ENCODE assay signal across 8 cellular contexts in the genomic region with DNA sequence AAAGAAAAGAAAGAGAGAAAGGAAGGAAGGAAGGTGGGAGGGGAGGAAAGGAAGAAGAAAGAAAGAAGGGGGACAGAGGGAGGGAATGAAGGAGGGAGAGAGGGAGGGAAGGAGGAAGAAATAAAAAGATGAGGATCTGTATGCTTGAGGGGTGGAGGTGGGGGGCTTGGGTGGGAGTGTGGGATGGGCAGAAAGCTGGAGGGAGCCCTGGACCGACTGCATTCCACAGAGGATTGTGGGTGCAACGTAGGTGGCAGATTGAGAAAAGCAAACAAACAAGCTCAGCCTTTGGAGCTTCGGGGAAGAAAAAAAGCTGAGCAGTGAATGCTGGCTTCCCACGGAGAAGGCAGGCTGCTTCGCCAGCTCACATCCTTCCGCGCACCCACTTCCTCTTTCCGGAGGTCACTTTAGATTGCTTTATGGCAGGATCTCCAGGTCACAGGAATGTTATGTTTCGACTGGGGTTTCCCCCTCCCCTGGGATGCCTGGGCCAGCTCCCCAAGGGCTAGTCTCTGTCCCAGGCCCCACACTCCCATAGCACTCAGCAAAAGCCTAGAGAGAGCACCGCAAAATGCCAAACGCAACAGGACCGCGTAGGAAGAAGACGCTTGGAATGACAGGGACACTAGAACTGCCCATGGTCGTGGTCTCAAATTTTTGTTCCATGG. TPM values are rescaled to one million over a fixed set of nuclear protein-coding genes. Genes with fewer than 3 reads are reported as not detected.
DNase-seq lines count a peak whose midpoint lies in the region; ATAC-seq, FAIRE-seq and TF ChIP-seq lines count a peak whose summit lies in the region.

No MANE protein-coding gene starts in this region.

- TF ChIP-seq EP300 in Ishikawa (IDR thresholded peaks at IDR 0.05; ENCODE audit: borderline replicate concordance): no peak

- no peak for TF ChIP-seq RAD21 in Ishikawa (IDR thresholded peaks at IDR 0.05; ENCODE audit: low read depth)

- ATAC-seq in pancreas (peak; percentile 74 to 84 (median 82)), GM21786 (IDR thresholded peaks at IDR 0.05; ENCODE audit: unreplicated experiment) (no peak), HG03039 (IDR thresholded peaks at IDR 0.05; ENCODE audit: unreplicated experiment) (no peak)

- TF ChIP-seq CTCF in pancreas (IDR thresholded peaks at IDR 0.05): no peak

- H3K4me1 ChIP-seq in pancreas: peaks cover 0 to 13% (median 6%) of the 10 kb centered on the region in 3 donors

- peak overlapping the region; percentile 41 for H3K4me3 Mint-ChIP-seq in activated T-helper 2 cell treated with anti-CD3 and anti-CD28 coated beads, Interferon-gamma antibody, Interleukin-2, Interleukin-4, amounts not matched to agents 10 μg/mL and 5 μg/mL and 100 μg/mL, durations not matched to agents 14 hours and 24 hours and 36 hours (ENCODE audit: low read depth)

- no peaks in the 10 kb centered on the region for H3K36me3 ChIP-seq in pancreas

- no peaks in the 10 kb centered on the region for H3K27me3 ChIP-seq in pancreas

- H3K9me3 Mint-ChIP-seq in activated T-helper 2 cell treated with anti-CD3 and anti-CD28 coated beads, Interferon-gamma antibody, Interleukin-2, Interleukin-4, amounts not matched to agents 10 μg/mL and 5 μg/mL and 100 μg/mL, durations not matched to agents 14 hours and 24 hours and 36 hours: no peaks in the 10 kb centered on the region

- H3K27me3 Mint-ChIP-seq in activated T-helper 2 cell treated with anti-CD3 and anti-CD28 coated beads, Interferon-gamma antibody, Interleukin-2, Interleukin-4, amounts not matched to agents 10 μg/mL and 5 μg/mL and 100 μg/mL, durations not matched to agents 14 hours and 24 hours and 36 hours (ENCODE audit: low read depth): peaks cover 24% of the 10 kb centered on the region

- H3K27ac Mint-ChIP-seq in activated T-helper 2 cell treated with anti-CD3 and anti-CD28 coated beads, Interferon-gamma antibody, Interleukin-2, Interleukin-4, amounts not matched to agents 10 μg/mL and 5 μg/mL and 100 μg/mL, durations not matched to agents 14 hours and 24 hours and 36 hours: no peak overlapping the region

- H3K4me3 ChIP-seq in pancreas: peak overlapping the region in 2 of 4 donors; percentile 1 to 22

- no peak for FAIRE-seq in pancreas (lab: Jason Lieb, UNC)

- peak overlapping the region; percentile 51 to 81 (median 70) for H3K27ac ChIP-seq in pancreas

- intact Hi-C loops in activated T-helper 2 cell treated with anti-CD3 and anti-CD28 coated beads, Interferon-gamma antibody, Interleukin-2, Interleukin-4, amounts not matched to agents 10 μg/mL and 5 μg/mL and 100 μg/mL, durations not matched to agents 14 hours and 24 hours and 36 hours (cut with micrococcal nuclease): loop anchor here (5.0 kb wide), 1 partner anchor 81 kb away; no protein-coding TSS in a partner anchor
- intact Hi-C loops in pancreas (cut with DNase I): no loop called here

- WGBS in pancreas, 2 donors: 23 to 27% methylated on average over 12 to 15 of the region's 15 CpGs

- H3K36me3 Mint-ChIP-seq in activated T-helper 2 cell treated with anti-CD3 and anti-CD28 coated beads, Interferon-gamma antibody, Interleukin-2, Interleukin-4, amounts not matched to agents 10 μg/mL and 5 μg/mL and 100 μg/mL, durations not matched to agents 14 hours and 24 hours and 36 hours (ENCODE audit: low read depth): no peaks in the 10 kb centered on the region

- DNase-seq in EL (peak; percentile 87), glomerular visceral epithelial cell (ENCODE audit: extremely low spot score) (peak; percentile 44), pancreas (peak in 4 of 6 donors; percentile 54 to 68 (median 64)), NCI-H2196 (lab: John Stamatoyannopoulos, UW; ENCODE audit: unreplicated experiment) (no peak)
- DNase-seq in activated T-helper 2 cell treated with anti-CD3 and anti-CD28 coated beads, Interferon-gamma antibody, Interleukin-2, Interleukin-4, amounts not matched to agents 10 μg/mL and 5 μg/mL and 100 μg/mL, durations not matched to agents 14 hours and 24 hours and 36 hours (ENCODE audit: low spot score): no peak

- H3K4me1 Mint-ChIP-seq in activated T-helper 2 cell treated with anti-CD3 and anti-CD28 coated beads, Interferon-gamma antibody, Interleukin-2, Interleukin-4, amounts not matched to agents 10 μg/mL and 5 μg/mL and 100 μg/mL, durations not matched to agents 14 hours and 24 hours and 36 hours (ENCODE audit: low read depth): peaks cover 11% of the 10 kb centered on the region

- H3K9me3 ChIP-seq in pancreas: no peaks in the 10 kb centered on the region

TF ChIP-seq in Ishikawa, 13 proteins besides CTCF, POLR2A, EP300 and RAD21:
- TF ChIP-seq TAF1 (IDR thresholded peaks at IDR 0.05; ENCODE audit: low read depth) (no peak), ZBTB7A (IDR thresholded peaks at IDR 0.05; ENCODE audit: low read depth) (peak; percentile 47; the same call in 1 of the 2 replicates), TEAD4 (IDR thresholded peaks at IDR 0.05) (0 out of 2 replicates have a peak, but pooled peaks have one; percentile 1)
- TF ChIP-seq, protein P1, sequence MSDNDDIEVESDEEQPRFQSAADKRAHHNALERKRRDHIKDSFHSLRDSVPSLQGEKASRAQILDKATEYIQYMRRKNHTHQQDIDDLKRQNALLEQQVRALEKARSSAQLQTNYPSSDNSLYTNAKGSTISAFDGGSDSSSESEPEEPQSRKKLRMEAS (IDR thresholded peaks at IDR 0.05): peak; percentile 26; the same call in 1 of the 2 replicates
TF ChIP-seq in Ishikawa: peak in this region for 3.

RNA-seq across cellular contexts. Expression of a gene that starts 20.7 kb away (rescaled TPM):
- total RNA-seq in activated T-helper 2 cell treated with anti-CD3 and anti-CD28 coated beads, Interferon-gamma antibody, Interleukin-2, Interleukin-4, amounts not matched to agents 10 μg/mL and 5 μg/mL and 100 μg/mL, durations not matched to agents 14 hours and 24 hours and 36 hours: 70.9 and 74.8 TPM in 2 replicates
- total RNA-seq in pancreas: 10 to 100 TPM; 18.5 to 55.1 (median 27.2) TPM
- polyA plus RNA-seq in pancreas: 10 to 100 TPM; 18.8 to 30.7 TPM

Comparison
In these comparisons a context has a peak if more than half of its experiments do, and no peak if none do; other contexts are left out.
1. DNase-seq: peak in EL (single experiment), glomerular visceral epithelial cell (single experiment) and pancreas (4 of 6); none in activated T-helper 2 cell treated with anti-CD3 and anti-CD28 coated beads, Interferon-gamma antibody, Interleukin-2, Interleukin-4, amounts not matched to agents 10 μg/mL and 5 μg/mL and 100 μg/mL, durations not matched to agents 14 hours and 24 hours and 36 hours (single experiment) and NCI-H2196 (single experiment).
2. ATAC-seq: peak in pancreas (4 of 4); none in GM21786 (single experiment) and HG03039 (single experiment).